ENCODE assay signal across 1 cellular context in genomic region chr1:222898191-222898527, GRCh38.
TF ChIP-seq lines count a peak whose summit lies in the region.

No MANE protein-coding gene starts in this region.

TF ChIP-seq in liver, 16 proteins besides CTCF, POLR2A, EP300 and RAD21 (continued from another document):
- TF ChIP-seq REST (IDR thresholded peaks at IDR 0.05) (no peak), TAF1 (conservative IDR thresholded peaks at IDR 0.05) (no peak), FOXA1 (IDR thresholded peaks at IDR 0.05) (no peak), YY1 (IDR thresholded peaks at IDR 0.05) (no peak), NR2F2 (IDR thresholded peaks at IDR 0.05) (no peak), SP1 (IDR thresholded peaks at IDR 0.05) (no peak), EGR1 (IDR thresholded peaks at IDR 0.05; ENCODE audit: low read depth in 2 of 2) (no peak), JUND (IDR thresholded peaks at IDR 0.05) (no peak), ZBTB33 (IDR thresholded peaks at IDR 0.05) (no peak), RXRA (IDR thresholded peaks at IDR 0.05) (no peak), MAX (IDR thresholded peaks at IDR 0.05) (no peak)
